In the genomic region with DNA sequence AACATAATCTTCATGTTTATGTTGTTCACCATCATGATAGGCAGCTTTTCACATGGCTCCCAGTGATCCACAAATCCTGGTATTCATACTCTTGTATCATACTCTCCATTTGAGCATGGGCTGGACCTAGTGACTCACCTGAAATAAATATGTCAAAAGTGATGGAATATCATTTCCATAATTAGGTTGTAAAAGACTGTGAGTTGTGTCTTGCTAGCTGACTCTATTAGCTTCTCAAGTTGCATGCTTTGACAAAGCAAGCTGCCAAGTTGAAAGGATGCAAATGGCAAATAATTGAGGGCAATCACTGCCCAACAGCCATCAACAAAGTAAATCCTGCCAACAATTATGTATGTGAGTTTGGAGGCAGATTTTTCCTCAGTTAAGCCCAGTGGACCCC, we compare ENCODE assay signal across 17 cellular contexts.
DNase-seq lines count a peak whose midpoint lies in the region; ATAC-seq and TF ChIP-seq lines count a peak whose summit lies in the region.
"Had no signal": no experiment of that assay in that cellular context is flagged by ENCODE, and none has a peak within 500 bp of the region (broad histone marks: within the 10 kb centered on the region; RNA-seq: fewer than 3 reads in every experiment).

No MANE protein-coding gene starts in this region.

- no peak overlapping the region for H3K4me2 ChIP-seq in GM23248 (ENCODE audit: unreplicated experiment)
- H3K4me2 ChIP-seq: neural progenitor cell had no signal

- H3K4me1 ChIP-seq in GM23248 (ENCODE audit: insufficient read depth) (peaks cover 31% of the 10 kb centered on the region), mucosa of stomach (ENCODE audit: control insufficient read depth, insufficient read depth, low read length) (peaks cover 27% of the 10 kb centered on the region), heart right ventricle (peaks cover 0 to 4% (median 0%) of the 10 kb centered on the region in 9 donors)
- H3K4me1 ChIP-seq: adrenal gland, neural progenitor cell had no signal

- no peaks in the 10 kb centered on the region for H3K27me3 ChIP-seq in GM23248 (replicated peaks; ENCODE audit: insufficient read depth)
- no peaks in the 10 kb centered on the region for H3K27me3 ChIP-seq in mucosa of stomach (ENCODE audit: control insufficient read depth, insufficient read depth, low read length)
- H3K27me3 ChIP-seq in heart right ventricle = no peaks in the 10 kb centered on the region
- H3K27me3 ChIP-seq: adrenal gland, neural progenitor cell had no signal

- H3K9ac ChIP-seq in GM23248 (no peak overlapping the region), mucosa of stomach (ENCODE audit: low read length) (peak overlapping the region; percentile 29)
- H3K9ac ChIP-seq: neural progenitor cell had no signal

- intact Hi-C loops in heart right ventricle (cut with DNase I) = no loop called here

- ATAC-seq in GM21423 (IDR thresholded peaks at IDR 0.05; ENCODE audit: unreplicated experiment) (no peak), heart right ventricle (no peak)
- ATAC-seq: activated CD8-positive, alpha-beta T cell treated with anti-CD3 and anti-CD28 coated beads, Interleukin-2, amount 10 ng/mL, durations not matched to agents 7 days and 5 days had no signal

- H3K79me2 ChIP-seq in GM23248 (ENCODE audit: insufficient read depth) = no peaks in the 10 kb centered on the region

- H3K9me3 ChIP-seq in GM23248 (ENCODE audit: low read depth) (no peaks in the 10 kb centered on the region), mucosa of stomach (ENCODE audit: control insufficient read depth, low read length) (no peaks in the 10 kb centered on the region), heart right ventricle (peaks cover 0 to 6% (median 0%) of the 10 kb centered on the region in 11 donors)

- in situ Hi-C loops in GM23248 (cut with MboI) = no loop called here

- H3K36me3 ChIP-seq in GM23248 (ENCODE audit: low read depth) = no peaks in the 10 kb centered on the region
- H3K36me3 ChIP-seq in mucosa of stomach (ENCODE audit: control insufficient read depth, insufficient read depth, low read length) = no peaks in the 10 kb centered on the region
- no peaks in the 10 kb centered on the region for H3K36me3 ChIP-seq in heart right ventricle
- H3K36me3 ChIP-seq: adrenal gland, neural progenitor cell had no signal

- no peaks in the 10 kb centered on the region for H3K9me2 ChIP-seq in GM23248 (ENCODE audit: insufficient read depth)

- peaks cover 12% of the 10 kb centered on the region for H3F3A ChIP-seq in GM23248 (ENCODE audit: insufficient read depth)

- no peak overlapping the region for H2AFZ ChIP-seq in GM23248
- H2AFZ ChIP-seq: neural progenitor cell, PC-9 had no signal

- H3K27ac ChIP-seq in GM23248 (no peak overlapping the region), heart right ventricle (no peak overlapping the region)
- H3K27ac ChIP-seq: adrenal gland, neural progenitor cell had no signal

- peak; percentile 16 for DNase-seq in GM23248
- peak; percentile 56 for DNase-seq in NCI-H1436 treated with DMSO at 0.1 percent for 48 hours (lab: John Stamatoyannopoulos, UW)
- DNase-seq in SHP77 (lab: John Stamatoyannopoulos, UW) = peak; percentile 25 to 27
- DNase-seq in GF-D8 (lab: John Stamatoyannopoulos, UW) = no peak
- no peak for DNase-seq in effector CD8-positive, alpha-beta T cell (lab: John Stamatoyannopoulos, UW)
- no peak for DNase-seq in heart right ventricle
- DNase-seq: activated CD8-positive, alpha-beta T cell treated with anti-CD3 and anti-CD28 coated beads, Interleukin-2, amount 10 ng/mL, durations not matched to agents 7 days and 5 days; adrenal gland; H7; mesendoderm; MV-4-11; NCI-H446 treated with DMSO at 0.1 percent for 48 hours; retina had no signal

- no peak for TF ChIP-seq CTCF in heart right ventricle (IDR thresholded peaks at IDR 0.05)

- H3K4me3 ChIP-seq in GM23248 = no peak overlapping the region
- H3K4me3 ChIP-seq in mucosa of stomach (ENCODE audit: low read length) = no peak overlapping the region
- no peak overlapping the region for H3K4me3 ChIP-seq in heart right ventricle
- H3K4me3 ChIP-seq: adrenal gland, neural progenitor cell, PC-9 had no signal

- no peaks in the 10 kb centered on the region for H4K20me1 ChIP-seq in GM23248 (ENCODE audit: insufficient read depth)

Comparison
In these comparisons a context has a peak if more than half of its experiments do, and no peak if none do; other contexts are left out.
1. DNase-seq: peak in GM23248 (single experiment), NCI-H1436 treated with DMSO at 0.1 percent for 48 hours (single experiment) and SHP77 (2 of 2); none in GF-D8 (single experiment), effector CD8-positive, alpha-beta T cell (single experiment) and heart right ventricle (0 of 2).